7 cellular contexts compared by ENCODE assay signal in genomic region chr2:72908741-72909140, GRCh38.
"Had no signal": no experiment of that assay in that cellular context is flagged by ENCODE, and none has a peak within 500 bp of the region (broad histone marks: within the 10 kb centered on the region; RNA-seq: fewer than 3 reads in every experiment).

No MANE protein-coding gene starts in this region.

- FAIRE-seq: G401.6, GM12878, GM12891, GM12892, GM18507, GM19239 had no signal

- ATAC-seq: GM12878 had no signal

- H3K4me3 ChIP-seq: GM12878 had no signal

- DNase-seq: GF-D8 had no signal
